Comparison of ENCODE assay signal across 19 cellular contexts in the genomic region with DNA sequence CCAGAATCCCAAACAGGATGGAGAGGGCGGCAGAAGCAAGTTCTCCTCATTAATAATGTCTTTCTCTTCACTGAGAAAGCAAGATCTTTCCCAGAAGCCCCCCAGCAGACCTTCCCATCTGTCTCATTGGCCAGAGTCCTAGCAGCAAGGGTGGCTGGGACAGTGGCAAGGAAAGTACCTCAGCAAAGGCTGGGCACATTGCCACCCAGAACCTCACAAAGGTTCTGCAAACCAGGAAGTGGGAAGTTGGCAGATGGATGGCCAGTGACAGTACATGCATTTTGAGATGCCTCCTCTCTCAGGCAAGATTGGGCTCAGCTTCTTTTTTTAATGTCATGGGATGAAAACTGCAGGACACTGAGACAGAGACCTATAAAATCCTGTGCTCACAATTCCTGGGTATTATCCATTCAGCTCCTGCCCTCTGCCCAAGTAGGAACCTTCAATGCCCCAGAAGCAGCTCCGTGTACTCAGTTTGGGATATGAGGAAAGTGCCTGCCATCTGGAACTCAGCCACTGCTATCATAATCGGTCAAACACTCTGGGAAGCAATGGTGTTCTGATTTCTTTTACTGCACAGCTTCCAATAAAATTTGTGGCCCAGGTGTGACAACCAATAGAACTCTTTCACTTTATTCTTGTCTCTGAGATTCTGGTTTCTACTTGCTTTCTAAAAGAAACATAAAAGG. TPM values are rescaled to one million over a fixed set of nuclear protein-coding genes. Genes with fewer than 3 reads are reported as not detected.
DNase-seq lines count a peak whose midpoint lies in the region; ATAC-seq and TF ChIP-seq lines count a peak whose summit lies in the region.
"Had no signal": no experiment of that assay in that cellular context is flagged by ENCODE, and none has a peak within 500 bp of the region (broad histone marks: within the 10 kb centered on the region; RNA-seq: fewer than 3 reads in every experiment).

No MANE protein-coding gene starts in this region.

- no peaks in the 10 kb centered on the region for H3K27me3 Mint-ChIP-seq in osteocyte (ENCODE audit: unreplicated experiment)

- no peaks in the 10 kb centered on the region for H3K9me3 Mint-ChIP-seq in osteocyte (ENCODE audit: unreplicated experiment)
- H3K9me3 Mint-ChIP-seq: CD4-positive, CD25-positive, alpha-beta regulatory T cell had no signal

- no peak overlapping the region for H3K4me3 ChIP-seq in brain microvascular endothelial cell (ENCODE audit: low read depth, low read length)
- H3K4me3 ChIP-seq: neural progenitor cell, right atrium auricular region, transverse colon had no signal

- H3K36me3 ChIP-seq in brain microvascular endothelial cell (replicated peaks), result no peaks in the 10 kb centered on the region
- H3K36me3 ChIP-seq: neural progenitor cell, right atrium auricular region, transverse colon had no signal

- no peak for ATAC-seq in GM18861 (IDR thresholded peaks at IDR 0.05; ENCODE audit: unreplicated experiment)

- no peaks in the 10 kb centered on the region for H3K27me3 ChIP-seq in brain microvascular endothelial cell (replicated peaks)
- H3K27me3 ChIP-seq: neural progenitor cell, right atrium auricular region, transverse colon had no signal

- H3K4me1 Mint-ChIP-seq in osteocyte (ENCODE audit: unreplicated experiment), result peaks cover 14% of the 10 kb centered on the region
- H3K4me1 Mint-ChIP-seq: memory B cell, neural progenitor cell had no signal

- peak overlapping the region; percentile 68 for H3K27ac ChIP-seq in brain microvascular endothelial cell
- H3K27ac ChIP-seq: neural progenitor cell, transverse colon had no signal

- in situ Hi-C loops in G401 (cut with HindIII; ENCODE audit: low sequenced_read_pairs), result no loop called here
- in situ Hi-C loops in brain microvascular endothelial cell (cut with HindIII; ENCODE audit: low pct_ligation_motif_present, low sequenced_read_pairs), result no loop called here

- peak overlapping the region; percentile 8 for H3K27ac Mint-ChIP-seq in osteocyte (ENCODE audit: unreplicated experiment)
- H3K27ac Mint-ChIP-seq: activated T-cell treated with anti-CD3 and anti-CD28 coated beads, Interleukin-2, amount 50 U/mL, for 72 hours; CD4-positive, CD25-positive, alpha-beta regulatory T cell; memory B cell; neural progenitor cell had no signal

- H3K4me3 Mint-ChIP-seq in osteocyte (ENCODE audit: unreplicated experiment), result no peak overlapping the region
- H3K4me3 Mint-ChIP-seq: activated T-cell treated with anti-CD3 and anti-CD28 coated beads, Interleukin-2, amount 50 U/mL, for 72 hours; CD4-positive, CD25-positive, alpha-beta regulatory T cell; memory B cell; neural progenitor cell had no signal

- peak; percentile 93 for DNase-seq in G401 (ENCODE audit: low spot score)
- peak; percentile 84 to 95 for DNase-seq in NCI-H446 (lab: John Stamatoyannopoulos, UW)
- no peak for DNase-seq in brain microvascular endothelial cell
- DNase-seq in osteocyte (ENCODE audit: extremely low spot score, unreplicated experiment), result no peak
- DNase-seq in NCI-H2081 treated with DMSO at 0.1 percent for 48 hours (lab: John Stamatoyannopoulos, UW), result no peak
- DNase-seq in activated CD4-positive, CD25-positive, alpha-beta regulatory T cell (lab: John Stamatoyannopoulos, UW), result no peak
- no peak for DNase-seq in SKM-1 treated with dmso at 0.1 percent for 144 hours (lab: John Stamatoyannopoulos, UW; ENCODE audit: unreplicated experiment)
- DNase-seq: activated CD4-positive, alpha-beta T cell treated with anti-CD3 and anti-CD28 coated beads, Interleukin-2, amount 50 U/mL, for 48 hours; activated T-cell treated with anti-CD3 and anti-CD28 coated beads, Interleukin-2, amount 50 U/mL, for 72 hours; CD4-positive, CD25-positive, alpha-beta regulatory T cell; NCI-H1092; NCI-H2171 treated with DMSO at 0.1 percent for 48 hours; stimulated activated CD4-positive, alpha-beta T cell treated with anti-CD3 and anti-CD28 coated beads, Interleukin-4, amount 100 ng/mL, for 1 hour; stimulated activated CD8-positive, alpha-beta memory T cell treated with anti-CD3 and anti-CD28 coated beads, Interleukin-4, amount 100 ng/mL, for 48 hours; transverse colon had no signal

- no peaks in the 10 kb centered on the region for H3K36me3 Mint-ChIP-seq in osteocyte (ENCODE audit: unreplicated experiment)
- H3K36me3 Mint-ChIP-seq: neural progenitor cell had no signal

- TF ChIP-seq CTCF in brain microvascular endothelial cell (IDR thresholded peaks at IDR 0.05; ENCODE audit: low read depth, low read length, missing control alignments), result no peak
- no peak for TF ChIP-seq CTCF in osteocyte (IDR thresholded peaks at IDR 0.05)

RNA-seq across cellular contexts. Expression of gene DPH3, which starts 25.5 kb away (rescaled TPM):
- 14.2 and 16.5 TPM in 2 replicates for total RNA-seq in G401 (2014; rRNA removed; shearing (Covaris generic))
- total RNA-seq in osteocyte, result 16.7 and 21.4 TPM in 2 replicates

RNA-seq across cellular contexts. Expression of gene OXNAD1, which starts 25.8 kb away (rescaled TPM):
- 10.8 and 14.8 TPM in 2 replicates for total RNA-seq in G401 (2014; rRNA removed; shearing (Covaris generic))
- 10.4 and 10.8 TPM in 2 replicates for total RNA-seq in osteocyte

Comparison
In these comparisons a context has a peak if more than half of its experiments do, and no peak if none do; other contexts are left out.
1. DNase-seq: peak in G401 (single experiment) and NCI-H446 (2 of 2); none in brain microvascular endothelial cell (single experiment), osteocyte (single experiment), NCI-H2081 treated with DMSO at 0.1 percent for 48 hours (single experiment), activated CD4-positive, CD25-positive, alpha-beta regulatory T cell (0 of 4) and SKM-1 treated with dmso at 0.1 percent for 144 hours (single experiment).